ENCODE assay signal across 8 cellular contexts in the genomic region with DNA sequence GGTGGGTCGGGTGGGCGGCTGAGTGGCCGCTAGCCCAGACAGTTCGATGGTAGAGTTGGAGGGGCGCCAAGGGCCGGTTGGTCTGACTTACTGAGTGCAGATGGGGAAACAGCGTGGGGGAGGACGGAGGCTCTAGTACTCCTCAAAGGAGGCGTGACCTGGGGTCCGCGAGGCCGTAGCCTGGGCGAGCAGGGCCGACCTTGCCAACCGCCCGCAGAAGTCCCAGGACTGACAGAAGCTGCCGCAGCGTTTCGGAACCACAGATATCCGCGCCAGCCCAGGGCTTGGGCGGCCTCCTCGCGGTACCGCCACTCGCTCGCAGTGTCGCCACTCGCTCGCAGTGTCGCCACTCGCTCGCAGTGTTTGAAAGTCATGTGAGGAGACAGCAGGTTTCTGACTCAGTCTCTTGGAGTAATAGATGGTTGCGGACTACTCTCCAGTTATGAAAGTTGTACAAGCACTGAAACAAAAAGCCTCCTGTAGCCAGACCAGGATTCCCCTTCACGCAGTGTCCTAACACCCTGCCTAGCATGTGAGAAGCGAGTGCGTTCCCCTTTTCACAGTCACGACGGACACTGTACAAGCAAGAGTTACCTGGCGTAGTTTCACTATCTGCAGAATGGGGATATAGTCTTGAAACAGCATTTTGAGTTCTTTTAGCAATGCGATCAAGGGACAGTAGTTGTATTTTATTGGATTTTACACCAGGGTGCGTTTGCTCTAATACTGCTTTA. TPM values are rescaled to one million over a fixed set of nuclear protein-coding genes. Genes with fewer than 3 reads are reported as not detected.
DNase-seq lines count a peak whose midpoint lies in the region; ATAC-seq lines count a peak whose summit lies in the region.

No MANE protein-coding gene starts in this region.

- CTCF ChIA-PET in activated CD8-positive, alpha-beta T cell treated with anti-CD3 and anti-CD28 coated beads, Interleukin-2, amount 10 ng/mL, durations not matched to agents 7 days and 5 days (lab: Charles Lee) = interaction anchor here (1.7 kb wide), 1 partner anchor 23 kb away, joined by 10 read pairs; no protein-coding TSS in a partner anchor

- H3K9ac ChIP-seq in endocrine pancreas (ENCODE audit: control insufficient read depth, insufficient read depth, low read length) = peak overlapping the region; percentile 85

- peak; percentile 64 for DNase-seq in ACHN
- DNase-seq in NCI-H69 (lab: John Stamatoyannopoulos, UW) = peak; percentile 82
- peak; percentile 55 for DNase-seq in activated CD8-positive, alpha-beta T cell treated with anti-CD3 and anti-CD28 coated beads, Interleukin-2, amount 10 ng/mL, durations not matched to agents 7 days and 5 days
- DNase-seq in mesenteric fat pad (ENCODE audit: low spot score) = peak; percentile 90
- peak; percentile 32 to 40 for DNase-seq in stimulated activated CD8-positive, alpha-beta memory T cell treated with anti-CD3 and anti-CD28 coated beads, Interleukin-15, amount 100 ng/mL, for 48 hours (ENCODE audit: low read depth in 2 of 2)

- POLR2A ChIA-PET in activated CD8-positive, alpha-beta T cell treated with anti-CD3 and anti-CD28 coated beads, Interleukin-2, amount 10 ng/mL, durations not matched to agents 7 days and 5 days (lab: Charles Lee) = interaction anchor here (0.7 to 1.0 kb wide), 2 partner anchors 13 to 14 kb away, joined by 3 read pairs; no protein-coding TSS in a partner anchor

- ATAC-seq in GM18858 (IDR thresholded peaks at IDR 0.05; ENCODE audit: unreplicated experiment) = peak; percentile 51
- ATAC-seq in HG03066 (IDR thresholded peaks at IDR 0.05; ENCODE audit: low read depth, unreplicated experiment) = peak; percentile 61
- ATAC-seq in activated CD8-positive, alpha-beta T cell treated with anti-CD3 and anti-CD28 coated beads, Interleukin-2, amount 10 ng/mL, durations not matched to agents 7 days and 5 days = peak; percentile 73

- peaks cover 15% of the 10 kb centered on the region for H3K4me1 Mint-ChIP-seq in activated CD8-positive, alpha-beta T cell treated with anti-CD3 and anti-CD28 coated beads, Interleukin-2, amount 10 ng/mL, durations not matched to agents 7 days and 5 days (ENCODE audit: low read depth)

- H3K27ac Mint-ChIP-seq in activated CD8-positive, alpha-beta T cell treated with anti-CD3 and anti-CD28 coated beads, Interleukin-2, amount 10 ng/mL, durations not matched to agents 7 days and 5 days = peak overlapping the region; percentile 36

- H3K9me3 Mint-ChIP-seq in activated CD8-positive, alpha-beta T cell treated with anti-CD3 and anti-CD28 coated beads, Interleukin-2, amount 10 ng/mL, durations not matched to agents 7 days and 5 days (ENCODE audit: insufficient read depth) = no peaks in the 10 kb centered on the region

- H3K4me3 Mint-ChIP-seq in activated CD8-positive, alpha-beta T cell treated with anti-CD3 and anti-CD28 coated beads, Interleukin-2, amount 10 ng/mL, durations not matched to agents 7 days and 5 days = peak overlapping the region; percentile 78

- no peaks in the 10 kb centered on the region for H3K9me3 ChIP-seq in endocrine pancreas (ENCODE audit: control insufficient read depth, low read length)

- H3K27me3 Mint-ChIP-seq in activated CD8-positive, alpha-beta T cell treated with anti-CD3 and anti-CD28 coated beads, Interleukin-2, amount 10 ng/mL, durations not matched to agents 7 days and 5 days (ENCODE audit: low read depth) = peaks cover 13% of the 10 kb centered on the region

- H3K36me3 Mint-ChIP-seq in activated CD8-positive, alpha-beta T cell treated with anti-CD3 and anti-CD28 coated beads, Interleukin-2, amount 10 ng/mL, durations not matched to agents 7 days and 5 days (ENCODE audit: low read depth) = no peaks in the 10 kb centered on the region

- H3K4me3 ChIP-seq in endocrine pancreas (ENCODE audit: control insufficient read depth, insufficient read depth, low read length) = peak overlapping the region; percentile 98

- no peaks in the 10 kb centered on the region for H3K36me3 ChIP-seq in endocrine pancreas (ENCODE audit: control insufficient read depth, insufficient read depth, low read length)

- no peaks in the 10 kb centered on the region for H3K27me3 ChIP-seq in endocrine pancreas (ENCODE audit: control insufficient read depth, insufficient read depth, low read length)

- H3K4me1 ChIP-seq in endocrine pancreas (ENCODE audit: control insufficient read depth, insufficient read depth, low read length) = peaks cover 8% of the 10 kb centered on the region

- in situ Hi-C loops in ACHN (cut with HindIII; ENCODE audit: low pct_ligation_motif_present, low pct_unique_long_range_greater_than_20kb, low sequenced_read_pairs) = no loop called here

RNA-seq across cellular contexts. Expression of gene TMEM38B, which starts 0.7 kb away (rescaled TPM):
- 1 to 10 TPM; 6.4 to 7.5 TPM for total RNA-seq in activated CD8-positive, alpha-beta T cell treated with anti-CD3 and anti-CD28 coated beads, Interleukin-2, amount 10 ng/mL, durations not matched to agents 7 days and 5 days
- 12.3 TPM for total RNA-seq in mesenteric fat pad

RNA-seq across cellular contexts. Expression of gene TAL2, which starts 32.8 kb away (rescaled TPM):
- under 1 TPM in 1 of 2 experiments, not detected in 1; 0.39 TPM for total RNA-seq in activated CD8-positive, alpha-beta T cell treated with anti-CD3 and anti-CD28 coated beads, Interleukin-2, amount 10 ng/mL, durations not matched to agents 7 days and 5 days
- not detected for total RNA-seq in mesenteric fat pad

Comparison
In these comparisons a context has a peak if more than half of its experiments do, and no peak if none do; other contexts are left out.
1. Peak in every context shown above with its lines: DNase-seq, ATAC-seq and H3K4me3 ChIP-seq.
2. DNase-seq: peak in every context shown above with its lines; median percentile 90 in mesenteric fat pad; 82 in NCI-H69; 64 in ACHN; 55 in activated CD8-positive, alpha-beta T cell treated with anti-CD3 and anti-CD28 coated beads, Interleukin-2, amount 10 ng/mL, durations not matched to agents 7 days and 5 days; 36 in stimulated activated CD8-positive, alpha-beta memory T cell treated with anti-CD3 and anti-CD28 coated beads, Interleukin-15, amount 100 ng/mL, for 48 hours.